Comparison of ENCODE assay signal across 1 cellular context in the genomic region with DNA sequence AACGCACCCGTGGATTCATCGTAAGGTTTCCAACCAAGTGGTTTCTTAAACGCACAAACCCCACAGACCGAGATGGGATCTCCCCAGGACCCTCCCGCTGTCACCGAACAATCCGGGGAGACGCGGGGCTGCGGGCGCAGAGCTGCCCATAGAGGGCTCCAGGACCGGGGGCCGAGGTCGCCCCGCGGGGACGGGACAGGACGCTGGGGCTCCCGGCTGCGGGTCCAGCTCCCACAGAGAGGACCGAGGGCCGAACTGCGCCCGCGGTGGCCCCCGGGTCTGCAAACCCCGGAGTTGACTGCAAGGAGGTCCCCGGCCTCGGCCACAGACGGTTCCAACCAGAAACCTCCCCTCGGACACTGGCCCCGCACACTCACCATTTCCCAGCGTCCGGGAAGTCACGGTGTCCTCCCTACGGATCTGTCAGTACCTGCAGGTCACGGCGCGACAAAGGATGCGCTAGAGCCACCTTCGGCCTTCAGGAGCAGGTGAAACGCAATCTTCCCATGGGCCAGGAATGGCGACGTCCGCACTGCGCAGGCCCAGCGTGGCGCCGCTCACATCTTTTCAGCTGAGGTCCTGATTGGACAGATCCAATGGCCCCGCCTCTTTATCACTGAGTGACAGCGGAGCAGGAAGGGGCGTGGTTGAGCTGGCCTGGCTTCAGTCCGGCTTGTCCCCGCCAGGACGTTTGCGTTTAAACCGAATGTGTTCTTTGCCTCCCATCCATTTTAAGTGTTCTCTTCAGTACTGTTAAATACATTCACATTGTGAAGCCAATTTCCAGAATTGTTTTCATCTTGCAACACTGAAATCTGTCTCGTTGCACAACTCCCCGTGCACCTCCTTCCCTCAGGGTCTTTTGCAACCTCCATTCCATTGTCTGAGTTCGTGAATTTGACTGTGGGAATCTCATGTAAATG.
TF ChIP-seq lines count a peak whose summit lies in the region.

A gene (minus strand): TSS at position 534 of the 923 bp plus-strand sequence. CDS start 154 bp downstream, at position 380.

TF ChIP-seq in H1, 55 proteins besides CTCF, POLR2A, EP300 and RAD21:
- TF ChIP-seq BCL11A (IDR thresholded peaks at IDR 0.05; ENCODE audit: low read depth in 2 of 2, low read length in 2 of 2) (no peak), BACH1 (IDR thresholded peaks at IDR 0.05; ENCODE audit: low read length) (no peak), JUN (IDR thresholded peaks at IDR 0.05; ENCODE audit: low read depth, low read length) (no peak), SAP30 (IDR thresholded peaks at IDR 0.05; ENCODE audit: insufficient read depth, insufficient replicate concordance, low read length) (no peak), EZH2 (IDR thresholded peaks at IDR 0.05; ENCODE audit: low read depth, low read length, severe bottlenecking) (no peak), TAF7 (optimal IDR thresholded peaks at IDR 0.05; ENCODE audit: borderline replicate concordance, low read depth, low read length) (no peak), SUZ12 (IDR thresholded peaks at IDR 0.05; ENCODE audit: low read length) (no peak), RFX5 (IDR thresholded peaks at IDR 0.05; ENCODE audit: borderline replicate concordance, low read depth, low read length) (no peak), KDM4A (IDR thresholded peaks at IDR 0.05; ENCODE audit: low read depth, low read length, severe bottlenecking) (peak; percentile 89), CREB1 (IDR thresholded peaks at IDR 0.05) (peak; percentile 67), TCF12 (IDR thresholded peaks at IDR 0.05; ENCODE audit: low read depth, low read length) (no peak), PHF8 (conservative IDR thresholded peaks at IDR 0.05; ENCODE audit: low read depth, low read length) (peak; percentile 74; the same call in 1 of the 2 replicates), GTF2F1 (IDR thresholded peaks at IDR 0.05; ENCODE audit: borderline replicate concordance, low read depth, low read length) (no peak), CHD2 (IDR thresholded peaks at IDR 0.05; ENCODE audit: low read length) (no peak), RBBP5 (IDR thresholded peaks at IDR 0.05; ENCODE audit: borderline replicate concordance, low read depth, low read length) (no peak), KDM1A (IDR thresholded peaks at IDR 0.05; ENCODE audit: borderline replicate concordance, low read length) (no peak), CHD1 (IDR thresholded peaks at IDR 0.05; ENCODE audit: low read depth, low read length) (no peak), SIN3A (conservative IDR thresholded peaks at IDR 0.05 in 1 of 2, IDR thresholded peaks at IDR 0.05 in 1 of 2; ENCODE audit: low read depth in 1 of 2, low read length in 2 of 2) (0 out of 4 replicates have a peak, but pooled peaks of 1 of the 2 experiments have one; percentile 25), CTBP2 (IDR thresholded peaks at IDR 0.05; ENCODE audit: borderline replicate concordance, insufficient read depth, insufficient read length, low read length) (no peak), RXRA (IDR thresholded peaks at IDR 0.05; ENCODE audit: insufficient read depth, low read depth, low read length) (no peak), SRF (IDR thresholded peaks at IDR 0.05; ENCODE audit: low read depth, low read length) (no peak), ASH2L (IDR thresholded peaks at IDR 0.05; ENCODE audit: low read length) (peak; percentile 83), SP1 (IDR thresholded peaks at IDR 0.05; ENCODE audit: low read depth, low read length) (peak; percentile 69), RNF2 (IDR thresholded peaks at IDR 0.05; ENCODE audit: borderline replicate concordance, low read depth, low read length, missing control alignments, poor library complexity, severe bottlenecking) (no peak), YY1 (IDR thresholded peaks at IDR 0.05; ENCODE audit: low read depth, low read length) (peak; percentile 85), MAFK (IDR thresholded peaks at IDR 0.05; ENCODE audit: low read depth, low read length) (no peak), BRCA1 (IDR thresholded peaks at IDR 0.05; ENCODE audit: low read depth, low read length) (no peak), SP2 (IDR thresholded peaks at IDR 0.05; ENCODE audit: low read length) (no peak), NRF1 (IDR thresholded peaks at IDR 0.05; ENCODE audit: low read depth, low read length) (peak; percentile 76), ZNF274 (IDR thresholded peaks at IDR 0.05; ENCODE audit: borderline replicate concordance, extremely low read depth, low read length) (no peak), CEBPB (IDR thresholded peaks at IDR 0.05; ENCODE audit: low read depth, low read length) (peak; percentile 72), KDM5A (IDR thresholded peaks at IDR 0.05; ENCODE audit: low read length) (no peak), HDAC2 (IDR thresholded peaks at IDR 0.05; ENCODE audit: borderline replicate concordance in 1 of 2, low read depth in 2 of 2, low read length in 2 of 2) (no peak), TEAD4 (IDR thresholded peaks at IDR 0.05; ENCODE audit: low read depth, low read length) (peak; percentile 13; the same call in 1 of the 2 replicates), CBX8 (IDR thresholded peaks at IDR 0.05; ENCODE audit: borderline replicate concordance, low read depth, low read length) (no peak), FOSL1 (IDR thresholded peaks at IDR 0.05; ENCODE audit: insufficient read depth, low read depth, low read length) (no peak), SIRT6 (IDR thresholded peaks at IDR 0.05; ENCODE audit: low read length) (no peak), JUND (IDR thresholded peaks at IDR 0.05; ENCODE audit: low read length) (no peak), TAF1 (IDR thresholded peaks at IDR 0.05; ENCODE audit: low read depth, low read length) (peak; percentile 64), POU5F1 (IDR thresholded peaks at IDR 0.05; ENCODE audit: low read depth, low read length) (no peak), POLR2AphosphoS5 (IDR thresholded peaks at IDR 0.05; ENCODE audit: low read depth, low read length) (peak; percentile 89), TBP (IDR thresholded peaks at IDR 0.05; ENCODE audit: low read depth, low read length) (peak; percentile 51; the same call in 1 of the 2 replicates), CBX5 (IDR thresholded peaks at IDR 0.05; ENCODE audit: low read depth, low read length) (no peak), SP4 (IDR thresholded peaks at IDR 0.05; ENCODE audit: low read length) (peak; percentile 94), NANOG (IDR thresholded peaks at IDR 0.05; ENCODE audit: insufficient read depth, low read depth, low read length, poor library complexity, severe bottlenecking) (no peak), HDAC6 (IDR thresholded peaks at IDR 0.05; ENCODE audit: low read depth, low read length) (no peak), GABPA (IDR thresholded peaks at IDR 0.05; ENCODE audit: borderline replicate concordance, insufficient read depth, low read length) (no peak), SIX5 (IDR thresholded peaks at IDR 0.05; ENCODE audit: low read depth, low read length) (no peak), EGR1 (IDR thresholded peaks at IDR 0.05; ENCODE audit: borderline replicate concordance, low read depth, low read length) (no peak)
- TF ChIP-seq, protein P1, sequence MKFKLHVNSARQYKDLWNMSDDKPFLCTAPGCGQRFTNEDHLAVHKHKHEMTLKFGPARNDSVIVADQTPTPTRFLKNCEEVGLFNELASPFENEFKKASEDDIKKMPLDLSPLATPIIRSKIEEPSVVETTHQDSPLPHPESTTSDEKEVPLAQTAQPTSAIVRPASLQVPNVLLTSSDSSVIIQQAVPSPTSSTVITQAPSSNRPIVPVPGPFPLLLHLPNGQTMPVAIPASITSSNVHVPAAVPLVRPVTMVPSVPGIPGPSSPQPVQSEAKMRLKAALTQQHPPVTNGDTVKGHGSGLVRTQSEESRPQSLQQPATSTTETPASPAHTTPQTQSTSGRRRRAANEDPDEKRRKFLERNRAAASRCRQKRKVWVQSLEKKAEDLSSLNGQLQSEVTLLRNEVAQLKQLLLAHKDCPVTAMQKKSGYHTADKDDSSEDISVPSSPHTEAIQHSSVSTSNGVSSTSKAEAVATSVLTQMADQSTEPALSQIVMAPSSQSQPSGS (IDR thresholded peaks at IDR 0.05; ENCODE audit: low read length): no peak
- TF ChIP-seq, protein P2, sequence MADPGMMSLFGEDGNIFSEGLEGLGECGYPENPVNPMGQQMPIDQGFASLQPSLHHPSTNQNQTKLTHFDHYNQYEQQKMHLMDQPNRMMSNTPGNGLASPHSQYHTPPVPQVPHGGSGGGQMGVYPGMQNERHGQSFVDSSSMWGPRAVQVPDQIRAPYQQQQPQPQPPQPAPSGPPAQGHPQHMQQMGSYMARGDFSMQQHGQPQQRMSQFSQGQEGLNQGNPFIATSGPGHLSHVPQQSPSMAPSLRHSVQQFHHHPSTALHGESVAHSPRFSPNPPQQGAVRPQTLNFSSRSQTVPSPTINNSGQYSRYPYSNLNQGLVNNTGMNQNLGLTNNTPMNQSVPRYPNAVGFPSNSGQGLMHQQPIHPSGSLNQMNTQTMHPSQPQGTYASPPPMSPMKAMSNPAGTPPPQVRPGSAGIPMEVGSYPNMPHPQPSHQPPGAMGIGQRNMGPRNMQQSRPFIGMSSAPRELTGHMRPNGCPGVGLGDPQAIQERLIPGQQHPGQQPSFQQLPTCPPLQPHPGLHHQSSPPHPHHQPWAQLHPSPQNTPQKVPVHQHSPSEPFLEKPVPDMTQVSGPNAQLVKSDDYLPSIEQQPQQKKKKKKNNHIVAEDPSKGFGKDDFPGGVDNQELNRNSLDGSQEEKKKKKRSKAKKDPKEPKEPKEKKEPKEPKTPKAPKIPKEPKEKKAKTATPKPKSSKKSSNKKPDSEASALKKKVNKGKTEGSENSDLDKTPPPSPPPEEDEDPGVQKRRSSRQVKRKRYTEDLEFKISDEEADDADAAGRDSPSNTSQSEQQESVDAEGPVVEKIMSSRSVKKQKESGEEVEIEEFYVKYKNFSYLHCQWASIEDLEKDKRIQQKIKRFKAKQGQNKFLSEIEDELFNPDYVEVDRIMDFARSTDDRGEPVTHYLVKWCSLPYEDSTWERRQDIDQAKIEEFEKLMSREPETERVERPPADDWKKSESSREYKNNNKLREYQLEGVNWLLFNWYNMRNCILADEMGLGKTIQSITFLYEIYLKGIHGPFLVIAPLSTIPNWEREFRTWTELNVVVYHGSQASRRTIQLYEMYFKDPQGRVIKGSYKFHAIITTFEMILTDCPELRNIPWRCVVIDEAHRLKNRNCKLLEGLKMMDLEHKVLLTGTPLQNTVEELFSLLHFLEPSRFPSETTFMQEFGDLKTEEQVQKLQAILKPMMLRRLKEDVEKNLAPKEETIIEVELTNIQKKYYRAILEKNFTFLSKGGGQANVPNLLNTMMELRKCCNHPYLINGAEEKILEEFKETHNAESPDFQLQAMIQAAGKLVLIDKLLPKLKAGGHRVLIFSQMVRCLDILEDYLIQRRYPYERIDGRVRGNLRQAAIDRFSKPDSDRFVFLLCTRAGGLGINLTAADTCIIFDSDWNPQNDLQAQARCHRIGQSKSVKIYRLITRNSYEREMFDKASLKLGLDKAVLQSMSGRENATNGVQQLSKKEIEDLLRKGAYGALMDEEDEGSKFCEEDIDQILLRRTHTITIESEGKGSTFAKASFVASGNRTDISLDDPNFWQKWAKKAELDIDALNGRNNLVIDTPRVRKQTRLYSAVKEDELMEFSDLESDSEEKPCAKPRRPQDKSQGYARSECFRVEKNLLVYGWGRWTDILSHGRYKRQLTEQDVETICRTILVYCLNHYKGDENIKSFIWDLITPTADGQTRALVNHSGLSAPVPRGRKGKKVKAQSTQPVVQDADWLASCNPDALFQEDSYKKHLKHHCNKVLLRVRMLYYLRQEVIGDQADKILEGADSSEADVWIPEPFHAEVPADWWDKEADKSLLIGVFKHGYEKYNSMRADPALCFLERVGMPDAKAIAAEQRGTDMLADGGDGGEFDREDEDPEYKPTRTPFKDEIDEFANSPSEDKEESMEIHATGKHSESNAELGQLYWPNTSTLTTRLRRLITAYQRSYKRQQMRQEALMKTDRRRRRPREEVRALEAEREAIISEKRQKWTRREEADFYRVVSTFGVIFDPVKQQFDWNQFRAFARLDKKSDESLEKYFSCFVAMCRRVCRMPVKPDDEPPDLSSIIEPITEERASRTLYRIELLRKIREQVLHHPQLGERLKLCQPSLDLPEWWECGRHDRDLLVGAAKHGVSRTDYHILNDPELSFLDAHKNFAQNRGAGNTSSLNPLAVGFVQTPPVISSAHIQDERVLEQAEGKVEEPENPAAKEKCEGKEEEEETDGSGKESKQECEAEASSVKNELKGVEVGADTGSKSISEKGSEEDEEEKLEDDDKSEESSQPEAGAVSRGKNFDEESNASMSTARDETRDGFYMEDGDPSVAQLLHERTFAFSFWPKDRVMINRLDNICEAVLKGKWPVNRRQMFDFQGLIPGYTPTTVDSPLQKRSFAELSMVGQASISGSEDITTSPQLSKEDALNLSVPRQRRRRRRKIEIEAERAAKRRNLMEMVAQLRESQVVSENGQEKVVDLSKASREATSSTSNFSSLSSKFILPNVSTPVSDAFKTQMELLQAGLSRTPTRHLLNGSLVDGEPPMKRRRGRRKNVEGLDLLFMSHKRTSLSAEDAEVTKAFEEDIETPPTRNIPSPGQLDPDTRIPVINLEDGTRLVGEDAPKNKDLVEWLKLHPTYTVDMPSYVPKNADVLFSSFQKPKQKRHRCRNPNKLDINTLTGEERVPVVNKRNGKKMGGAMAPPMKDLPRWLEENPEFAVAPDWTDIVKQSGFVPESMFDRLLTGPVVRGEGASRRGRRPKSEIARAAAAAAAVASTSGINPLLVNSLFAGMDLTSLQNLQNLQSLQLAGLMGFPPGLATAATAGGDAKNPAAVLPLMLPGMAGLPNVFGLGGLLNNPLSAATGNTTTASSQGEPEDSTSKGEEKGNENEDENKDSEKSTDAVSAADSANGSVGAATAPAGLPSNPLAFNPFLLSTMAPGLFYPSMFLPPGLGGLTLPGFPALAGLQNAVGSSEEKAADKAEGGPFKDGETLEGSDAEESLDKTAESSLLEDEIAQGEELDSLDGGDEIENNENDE (IDR thresholded peaks at IDR 0.05; ENCODE audit: insufficient replicate concordance, low read length): no peak
- TF ChIP-seq, protein P3, sequence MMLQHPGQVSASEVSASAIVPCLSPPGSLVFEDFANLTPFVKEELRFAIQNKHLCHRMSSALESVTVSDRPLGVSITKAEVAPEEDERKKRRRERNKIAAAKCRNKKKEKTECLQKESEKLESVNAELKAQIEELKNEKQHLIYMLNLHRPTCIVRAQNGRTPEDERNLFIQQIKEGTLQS (IDR thresholded peaks at IDR 0.05; ENCODE audit: insufficient read depth, low read depth, low read length): no peak
- TF ChIP-seq, protein P4, sequence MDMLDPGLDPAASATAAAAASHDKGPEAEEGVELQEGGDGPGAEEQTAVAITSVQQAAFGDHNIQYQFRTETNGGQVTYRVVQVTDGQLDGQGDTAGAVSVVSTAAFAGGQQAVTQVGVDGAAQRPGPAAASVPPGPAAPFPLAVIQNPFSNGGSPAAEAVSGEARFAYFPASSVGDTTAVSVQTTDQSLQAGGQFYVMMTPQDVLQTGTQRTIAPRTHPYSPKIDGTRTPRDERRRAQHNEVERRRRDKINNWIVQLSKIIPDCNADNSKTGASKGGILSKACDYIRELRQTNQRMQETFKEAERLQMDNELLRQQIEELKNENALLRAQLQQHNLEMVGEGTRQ (IDR thresholded peaks at IDR 0.05; ENCODE audit: low read length): no peak
- TF ChIP-seq, protein P5, sequence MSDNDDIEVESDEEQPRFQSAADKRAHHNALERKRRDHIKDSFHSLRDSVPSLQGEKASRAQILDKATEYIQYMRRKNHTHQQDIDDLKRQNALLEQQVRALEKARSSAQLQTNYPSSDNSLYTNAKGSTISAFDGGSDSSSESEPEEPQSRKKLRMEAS (IDR thresholded peaks at IDR 0.05): peak; percentile 83
- TF ChIP-seq, protein P6, sequence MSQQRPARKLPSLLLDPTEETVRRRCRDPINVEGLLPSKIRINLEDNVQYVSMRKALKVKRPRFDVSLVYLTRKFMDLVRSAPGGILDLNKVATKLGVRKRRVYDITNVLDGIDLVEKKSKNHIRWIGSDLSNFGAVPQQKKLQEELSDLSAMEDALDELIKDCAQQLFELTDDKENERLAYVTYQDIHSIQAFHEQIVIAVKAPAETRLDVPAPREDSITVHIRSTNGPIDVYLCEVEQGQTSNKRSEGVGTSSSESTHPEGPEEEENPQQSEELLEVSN (IDR thresholded peaks at IDR 0.05): peak; percentile 44; the same call in 1 of the 2 replicates
TF ChIP-seq in H1: peak in this region for 16.
